12 cellular contexts compared by ENCODE assay signal in genomic region chr21:43717166-43717853, GRCh38. TPM values are rescaled to one million over a fixed set of nuclear protein-coding genes. Genes with fewer than 3 reads are reported as not detected.
A peak's percentile ranks its signal among the peaks of the same experiment; 100 is the strongest.
DNase-seq lines count a peak whose midpoint lies in the region; ATAC-seq and TF ChIP-seq lines count a peak whose summit lies in the region.
"Had no signal": no experiment of that assay in that cellular context is flagged by ENCODE, and none has a peak within 500 bp of the region (broad histone marks: within the 10 kb centered on the region; RNA-seq: fewer than 3 reads in every experiment).

No MANE protein-coding gene starts in this region.

- H3K36me3 Mint-ChIP-seq in GM23338 (ENCODE audit: low read depth): no peaks in the 10 kb centered on the region; the same call in 2 of the 3 replicates
- peaks cover 12% of the 10 kb centered on the region for H3K36me3 Mint-ChIP-seq in activated CD8-positive, alpha-beta T cell treated with anti-CD3 and anti-CD28 coated beads, Interleukin-2, amount 10 ng/mL, durations not matched to agents 7 days and 5 days (ENCODE audit: low read depth)
- H3K36me3 Mint-ChIP-seq in nephron progenitor cell (ENCODE audit: low read depth): no peaks in the 10 kb centered on the region

- no peaks in the 10 kb centered on the region for H3K9me2 ChIP-seq in GM23338 (ENCODE audit: insufficient read depth)

- CTCF ChIA-PET in activated CD8-positive, alpha-beta T cell treated with anti-CD3 and anti-CD28 coated beads, Interleukin-2, amount 10 ng/mL, durations not matched to agents 7 days and 5 days (lab: Charles Lee): no interaction called here

- H3K4me3 Mint-ChIP-seq in GM23338 (peak overlapping the region; percentile 71), nephron progenitor cell (peak overlapping the region; percentile 70)
- peak overlapping the region; percentile 36 for H3K4me3 Mint-ChIP-seq in activated CD8-positive, alpha-beta T cell treated with anti-CD3 and anti-CD28 coated beads, Interleukin-2, amount 10 ng/mL, durations not matched to agents 7 days and 5 days

- peaks cover 23% of the 10 kb centered on the region for H3K79me2 ChIP-seq in GM23338 (replicated peaks; ENCODE audit: insufficient read depth)

- TF ChIP-seq CTCF in GM23338 (conservative IDR thresholded peaks at IDR 0.05; ENCODE audit: low read depth in 2 of 2) (no peak), nephron progenitor cell (IDR thresholded peaks at IDR 0.05) (no peak), GM20000 (IDR thresholded peaks at IDR 0.05; ENCODE audit: extremely low read depth, missing control alignments) (no peak)

- no peaks in the 10 kb centered on the region for H3K36me3 ChIP-seq in GM23338 (ENCODE audit: insufficient read depth)
- H3K36me3 ChIP-seq: right atrium auricular region had no signal

- no peak for ATAC-seq in GM23338
- no peak for ATAC-seq in activated CD8-positive, alpha-beta T cell treated with anti-CD3 and anti-CD28 coated beads, Interleukin-2, amount 10 ng/mL, durations not matched to agents 7 days and 5 days

- peaks cover 20% of the 10 kb centered on the region for H3K4me1 Mint-ChIP-seq in GM23338
- peaks cover 33% of the 10 kb centered on the region for H3K4me1 Mint-ChIP-seq in activated CD8-positive, alpha-beta T cell treated with anti-CD3 and anti-CD28 coated beads, Interleukin-2, amount 10 ng/mL, durations not matched to agents 7 days and 5 days (ENCODE audit: low read depth)
- peaks cover 27% of the 10 kb centered on the region for H3K4me1 Mint-ChIP-seq in nephron progenitor cell

- no peak overlapping the region for H3K27ac ChIP-seq in GM23338 (ENCODE audit: low read depth)

- peaks cover 19% of the 10 kb centered on the region for H4K20me1 ChIP-seq in GM23338 (replicated peaks; ENCODE audit: insufficient read depth)

- no peak overlapping the region for H3K4me3 ChIP-seq in GM23338
- H3K4me3 ChIP-seq: right atrium auricular region had no signal

- H3K27ac Mint-ChIP-seq in GM23338 (no peak overlapping the region), nephron progenitor cell (no peak overlapping the region)
- peak overlapping the region; percentile 69 for H3K27ac Mint-ChIP-seq in activated CD8-positive, alpha-beta T cell treated with anti-CD3 and anti-CD28 coated beads, Interleukin-2, amount 10 ng/mL, durations not matched to agents 7 days and 5 days

- H3F3A ChIP-seq in GM23338 (replicated peaks; ENCODE audit: low read depth): peaks cover 5% of the 10 kb centered on the region; the same call in 1 of the 2 replicates

- H3K27me3 Mint-ChIP-seq in GM23338 (ENCODE audit: insufficient read depth, low read depth, poor library complexity) (peaks cover 11% of the 10 kb centered on the region), nephron progenitor cell (ENCODE audit: low read depth, poor library complexity) (peaks cover 39% of the 10 kb centered on the region)
- H3K27me3 Mint-ChIP-seq in activated CD8-positive, alpha-beta T cell treated with anti-CD3 and anti-CD28 coated beads, Interleukin-2, amount 10 ng/mL, durations not matched to agents 7 days and 5 days (ENCODE audit: low read depth): peaks cover 20% of the 10 kb centered on the region

- H3K27me3 ChIP-seq in GM23338 (ENCODE audit: insufficient read depth): peaks cover 15% of the 10 kb centered on the region
- H3K27me3 ChIP-seq: right atrium auricular region had no signal

- H2AFZ ChIP-seq in GM23338: no peak overlapping the region

- no peak overlapping the region for H3K4me2 ChIP-seq in GM23338

- DNase-seq in NCI-H82 treated with DMSO at 0.1 percent for 48 hours (lab: John Stamatoyannopoulos, UW; ENCODE audit: unreplicated experiment) (peak; percentile 1), NCI-H82 (lab: John Stamatoyannopoulos, UW) (no peak), GM23338 (ENCODE audit: low spot score) (no peak), nephron progenitor cell (no peak), GM19240 (ENCODE audit: insufficient read length, low spot score) (no peak), GM20000 (ENCODE audit: low spot score) (no peak), NCI-H1417 (lab: John Stamatoyannopoulos, UW) (no peak)
- DNase-seq in activated CD8-positive, alpha-beta T cell treated with anti-CD3 and anti-CD28 coated beads, Interleukin-2, amount 10 ng/mL, durations not matched to agents 7 days and 5 days: no peak
- DNase-seq: 8988T, cerebellar nuclear complex, NCI-H2081 treated with DMSO at 0.1 percent for 48 hours had no signal

- H3K9me3 Mint-ChIP-seq in GM23338 (peaks cover 3% of the 10 kb centered on the region; the same call in 1 of the 3 replicates), nephron progenitor cell (no peaks in the 10 kb centered on the region)
- H3K9me3 Mint-ChIP-seq in activated CD8-positive, alpha-beta T cell treated with anti-CD3 and anti-CD28 coated beads, Interleukin-2, amount 10 ng/mL, durations not matched to agents 7 days and 5 days (ENCODE audit: insufficient read depth): no peaks in the 10 kb centered on the region

- POLR2A ChIA-PET in activated CD8-positive, alpha-beta T cell treated with anti-CD3 and anti-CD28 coated beads, Interleukin-2, amount 10 ng/mL, durations not matched to agents 7 days and 5 days (lab: Charles Lee): interaction anchor here (1.2 kb wide), 1 partner anchor 11 kb away, joined by 4 read pairs; no protein-coding TSS in a partner anchor

- H3K4me1 ChIP-seq in GM23338 (ENCODE audit: insufficient read depth): peaks cover 13% of the 10 kb centered on the region; the same call in 1 of the 2 replicates

TF ChIP-seq in GM23338, 12 proteins besides CTCF, POLR2A, EP300 and RAD21:
- TF ChIP-seq NANOG (IDR thresholded peaks at IDR 0.05; ENCODE audit: borderline replicate concordance) (no peak), REST (IDR thresholded peaks at IDR 0.05; ENCODE audit: unreplicated experiment) (no peak), EZH2phosphoT487 (IDR thresholded peaks at IDR 0.05; ENCODE audit: unreplicated experiment) (no peak), STAT1 (IDR thresholded peaks at IDR 0.05; ENCODE audit: unreplicated experiment) (no peak), CREB1 (CRISPR knock-in tag; IDR thresholded peaks at IDR 0.05; ENCODE audit: low read depth) (no peak), POLR2AphosphoS5 (IDR thresholded peaks at IDR 0.05; ENCODE audit: low read depth) (no peak), ZNF331 (CRISPR knock-in tag; IDR thresholded peaks at IDR 0.05; ENCODE audit: low read depth) (no peak)

RNA-seq across cellular contexts. Expression of gene PDXK, which starts 1.6 kb away (rescaled TPM):
- total RNA-seq in GM23338 (2014; rRNA removed; shearing (Covaris generic)): 56.7 and 66.3 TPM in 2 replicates
- 48.6 and 53.2 TPM in 2 replicates for polyA plus RNA-seq in GM23338 (2016; fragmentation: Nextera tagmentation; extraction: Ambion mirVana)
- total RNA-seq in activated CD8-positive, alpha-beta T cell treated with anti-CD3 and anti-CD28 coated beads, Interleukin-2, amount 10 ng/mL, durations not matched to agents 7 days and 5 days: 100 to 1,000 TPM in 1 of 2 experiments, 10 to 100 TPM in 1; 94.5 to 100 TPM

RNA-seq across cellular contexts. Expression of gene RRP1B, which starts 58.0 kb away (rescaled TPM):
- 91.7 and 95.7 TPM in 2 replicates for total RNA-seq in GM23338 (2014; rRNA removed; shearing (Covaris generic))
- 54.0 and 54.8 TPM in 2 replicates for polyA plus RNA-seq in GM23338 (2016; fragmentation: Nextera tagmentation; extraction: Ambion mirVana)
- total RNA-seq in activated CD8-positive, alpha-beta T cell treated with anti-CD3 and anti-CD28 coated beads, Interleukin-2, amount 10 ng/mL, durations not matched to agents 7 days and 5 days: 10 to 100 TPM; 57.5 to 58.3 TPM

RNA-seq across cellular contexts. Expression of gene HSF2BP, which starts 58.0 kb away (rescaled TPM):
- 2.0 and 2.3 TPM in 2 replicates for total RNA-seq in GM23338 (2014; rRNA removed; shearing (Covaris generic))
- polyA plus RNA-seq in GM23338 (2016; fragmentation: Nextera tagmentation; extraction: Ambion mirVana): 0.78 and 0.82 TPM in 2 replicates
- under 1 TPM; 0.18 to 0.24 TPM for total RNA-seq in activated CD8-positive, alpha-beta T cell treated with anti-CD3 and anti-CD28 coated beads, Interleukin-2, amount 10 ng/mL, durations not matched to agents 7 days and 5 days

RNA-seq across cellular contexts. Expression of gene CSTB, which starts 58.8 kb away (rescaled TPM):
- total RNA-seq in GM23338 (2014; rRNA removed; shearing (Covaris generic)): 10.0 and 10.1 TPM in 2 replicates
- 142 and 147 TPM in 2 replicates for polyA plus RNA-seq in GM23338 (2016; fragmentation: Nextera tagmentation; extraction: Ambion mirVana)
- 10 to 100 TPM; 50.2 to 54.4 TPM for total RNA-seq in activated CD8-positive, alpha-beta T cell treated with anti-CD3 and anti-CD28 coated beads, Interleukin-2, amount 10 ng/mL, durations not matched to agents 7 days and 5 days
